In genomic region chr22:49215840-49216239, GRCh38 we compare ENCODE assay signal across 18 cellular contexts.
"Had no signal": no experiment of that assay in that cellular context is flagged by ENCODE, and none has a peak within 500 bp of the region (broad histone marks: within the 10 kb centered on the region; RNA-seq: fewer than 3 reads in every experiment).

No MANE protein-coding gene starts in this region.

- FAIRE-seq: astrocyte, pancreas, urothelium cell line had no signal

- H3K4me1 Mint-ChIP-seq: activated CD4-positive, alpha-beta memory T cell treated with anti-CD3 and anti-CD28 coated beads, Interleukin-2, amount 10 ng/mL, durations not matched to agents 7 days and 5 days; naive thymus-derived CD4-positive, alpha-beta T cell; stimulated activated naive CD8-positive, alpha-beta T cell treated with anti-CD3 and anti-CD28 coated beads, Interleukin-15, amount 100 ng/mL, for 72 hours had no signal

- H3K4me1 ChIP-seq: adrenal gland, breast epithelium, esophagus squamous epithelium, heart right ventricle, pancreas, testis had no signal

- H3K36me3 ChIP-seq: adrenal gland, breast epithelium, esophagus squamous epithelium, heart right ventricle, pancreas had no signal

- DNase-seq: activated CD4-positive, alpha-beta memory T cell treated with anti-CD3 and anti-CD28 coated beads, Interleukin-2, amount 10 ng/mL, durations not matched to agents 7 days and 5 days; activated gamma-delta T cell treated with Interleukin-2 at 50 U/mL for 16 hours; activated T-cell treated with anti-CD3 and anti-CD28 coated beads, Interleukin-2, amount 50 U/mL, for 72 hours; effector CD4-positive, alpha-beta T cell; esophagus squamous epithelium; heart right ventricle; kidney glomerular epithelial cell; mesenchymal stem cell; naive thymus-derived CD4-positive, alpha-beta T cell; stimulated activated naive CD8-positive, alpha-beta T cell treated with anti-CD3 and anti-CD28 coated beads, Interleukin-15, amount 100 ng/mL, for 72 hours; testis had no signal

- H3K27me3 ChIP-seq: adrenal gland, pancreas, testis had no signal

- H3K4me3 ChIP-seq: adrenal gland, breast epithelium, esophagus squamous epithelium, heart right ventricle, pancreas, SK-N-MC, testis had no signal

- H3K9me3 ChIP-seq: adrenal gland, pancreas, testis had no signal

- H3K4me3 Mint-ChIP-seq: activated CD4-positive, alpha-beta memory T cell treated with anti-CD3 and anti-CD28 coated beads, Interleukin-2, amount 10 ng/mL, durations not matched to agents 7 days and 5 days; activated T-cell treated with anti-CD3 and anti-CD28 coated beads, Interleukin-2, amount 50 U/mL, for 72 hours; naive thymus-derived CD4-positive, alpha-beta T cell; stimulated activated naive CD8-positive, alpha-beta T cell treated with anti-CD3 and anti-CD28 coated beads, Interleukin-15, amount 100 ng/mL, for 72 hours had no signal

- H3K27ac ChIP-seq: adrenal gland, breast epithelium, esophagus squamous epithelium, heart right ventricle, pancreas, SK-N-MC, testis had no signal

- H3K27ac Mint-ChIP-seq: activated CD4-positive, alpha-beta memory T cell treated with anti-CD3 and anti-CD28 coated beads, Interleukin-2, amount 10 ng/mL, durations not matched to agents 7 days and 5 days; activated T-cell treated with anti-CD3 and anti-CD28 coated beads, Interleukin-2, amount 50 U/mL, for 72 hours; naive thymus-derived CD4-positive, alpha-beta T cell; stimulated activated naive CD8-positive, alpha-beta T cell treated with anti-CD3 and anti-CD28 coated beads, Interleukin-15, amount 100 ng/mL, for 72 hours had no signal

- H3K27me3 Mint-ChIP-seq: activated CD4-positive, alpha-beta memory T cell treated with anti-CD3 and anti-CD28 coated beads, Interleukin-2, amount 10 ng/mL, durations not matched to agents 7 days and 5 days had no signal

- ATAC-seq: activated naive CD4-positive, alpha-beta T cell treated with anti-CD3 and anti-CD28 coated beads, Interleukin-2, amount 50 U/mL, for 72 hours; activated T-cell treated with anti-CD3 and anti-CD28 coated beads, Interleukin-2, amount 50 U/mL, for 72 hours; heart right ventricle; naive thymus-derived CD4-positive, alpha-beta T cell; pancreas; stimulated activated naive CD8-positive, alpha-beta T cell treated with anti-CD3 and anti-CD28 coated beads, Interleukin-15, amount 100 ng/mL, for 72 hours had no signal
